In the genomic region with DNA sequence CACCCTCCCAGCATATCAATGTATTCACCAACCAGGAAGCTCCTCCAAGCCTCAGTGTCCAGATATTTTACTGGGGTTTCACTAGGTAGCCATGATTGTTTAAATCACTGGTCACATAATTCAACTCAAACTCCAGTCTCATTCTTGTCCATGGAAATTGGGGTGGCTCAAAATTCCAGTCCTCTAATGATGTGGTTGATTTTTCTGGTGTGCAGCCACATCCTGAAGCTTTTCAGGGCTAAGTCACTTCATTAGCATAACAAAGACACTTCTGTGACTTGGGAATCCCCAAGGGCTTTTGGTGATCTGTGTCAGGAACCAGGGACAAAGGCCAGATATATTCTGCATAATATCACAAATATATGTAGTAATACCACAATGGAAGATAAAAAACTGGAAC, we compare ENCODE assay signal across 36 cellular contexts.
A peak's percentile ranks its signal among the peaks of the same experiment; 100 is the strongest.
DNase-seq lines count a peak whose midpoint lies in the region; ATAC-seq, FAIRE-seq and TF ChIP-seq lines count a peak whose summit lies in the region.
"Had no signal": no experiment of that assay in that cellular context is flagged by ENCODE, and none has a peak within 500 bp of the region (broad histone marks: within the 10 kb centered on the region; RNA-seq: fewer than 3 reads in every experiment).

No MANE protein-coding gene starts in this region.

- TF ChIP-seq CTCF in GM12878 (IDR thresholded peaks at IDR 0.05 in 2 of 3, conservative IDR thresholded peaks at IDR 0.05 in 1 of 3; ENCODE audit: control insufficient read depth in 2 of 3, extremely low read depth in 1 of 3, insufficient read depth in 1 of 3, low read depth in 3 of 3, low read length in 3 of 3) (no peak), neural cell (IDR thresholded peaks at IDR 0.05; ENCODE audit: poor library complexity, severe bottlenecking) (no peak)

- H3K9ac ChIP-seq in GM12878 (ENCODE audit: control insufficient read depth, insufficient read depth, low read length): no peak overlapping the region
- H3K9ac ChIP-seq in neural cell (ENCODE audit: low read length): no peak overlapping the region

- TF ChIP-seq EP300 in GM12878 (IDR thresholded peaks at IDR 0.05; ENCODE audit: borderline replicate concordance in 1 of 2, control insufficient read depth in 1 of 2, low read depth in 2 of 2, low read length in 2 of 2) (no peak), neural cell (conservative IDR thresholded peaks at IDR 0.05; ENCODE audit: poor library complexity, severe bottlenecking) (no peak)

- no peak for ATAC-seq in GM12878
- ATAC-seq: heart left ventricle, psoas muscle, T-cell had no signal

- no peaks in the 10 kb centered on the region for H4K20me1 ChIP-seq in GM12878 (ENCODE audit: control insufficient read depth, insufficient read depth)
- no peaks in the 10 kb centered on the region for H4K20me1 ChIP-seq in neural cell (ENCODE audit: insufficient read depth)

- no peak overlapping the region for H2AFZ ChIP-seq in GM12878 (ENCODE audit: control insufficient read depth, low read depth, low read length)
- peak overlapping the region; percentile 16 for H2AFZ ChIP-seq in neural cell (ENCODE audit: low read depth, low read length)

- H3K4me2 ChIP-seq in GM12878 (ENCODE audit: control insufficient read depth, insufficient read depth) (no peak overlapping the region), neural cell (ENCODE audit: low read length) (no peak overlapping the region)

- H3K27ac ChIP-seq in GM12878 (ENCODE audit: control insufficient read depth, insufficient read depth) (no peak overlapping the region), neural cell (ENCODE audit: low read length) (no peak overlapping the region)
- H3K27ac ChIP-seq: 22Rv1, adrenal gland, cardiac muscle cell, coronary artery, heart left ventricle, neutrophil, psoas muscle, skin epidermis, stomach, tibial artery had no signal

- in situ Hi-C loops in GM12878 (cut with MboI): no loop called here

- H3K4me3 ChIP-seq in GM12878 (no peak overlapping the region), neural cell (ENCODE audit: low read length) (no peak overlapping the region)
- H3K4me3 ChIP-seq: adrenal gland, cardiac muscle cell, coronary artery, heart left ventricle, lung, psoas muscle, skin epidermis, stomach, tibial artery had no signal

- no peaks in the 10 kb centered on the region for H3K4me1 ChIP-seq in GM12878 (ENCODE audit: control insufficient read depth, insufficient read depth, low read length)
- H3K4me1 ChIP-seq: psoas muscle had no signal

- TF ChIP-seq RAD21 in GM12878 (IDR thresholded peaks at IDR 0.05; ENCODE audit: insufficient read depth, low read depth, low read length): no peak
- TF ChIP-seq RAD21 in neural cell (conservative IDR thresholded peaks at IDR 0.05): no peak

- FAIRE-seq in GM12878 (lab: Jason Lieb, UNC): no peak
- FAIRE-seq: GM19239 had no signal

- SMC1A ChIA-PET in GM12878 (lab: Charles Lee; ENCODE audit: uncharacterized antibody, unreplicated experiment): no interaction called here

- DNase-seq in DMS53 (lab: John Stamatoyannopoulos, UW): peak; percentile 50
- no peak for DNase-seq in DMS53 treated with DMSO at 0.1 percent for 48 hours (lab: John Stamatoyannopoulos, UW; ENCODE audit: unreplicated experiment)
- peak; percentile 78 for DNase-seq in M059J (ENCODE audit: low read depth)
- no peak for DNase-seq in GM12878 (ENCODE audit: low read depth, low spot score)
- no peak for DNase-seq in T1000 (lab: John Stamatoyannopoulos, UW)
- DNase-seq in cerebellum (ENCODE audit: low spot score): no peak
- no peak for DNase-seq in NCI-H1092 (lab: John Stamatoyannopoulos, UW)
- DNase-seq: activated CD4-positive, alpha-beta T cell treated with anti-CD3 and anti-CD28 coated beads, Interleukin-2, amount 50 U/mL, for 48 hours; activated naive CD4-positive, alpha-beta T cell treated with anti-CD3 and anti-CD28 coated beads for 36 hours; adrenal gland; DMS153; effector memory CD4-positive, alpha-beta T cell; erythroblast; GF-D8; H9; heart left ventricle; KBM-7; kidney glomerular epithelial cell; MM.1S; NCI-H1436; NCI-H2107; NK-92 treated with Interleukin-12 subunit alpha and Interleukin-12 subunit beta, amount 100 ng/mL, for 24 hours; psoas muscle; SHP77 treated with DMSO at 0.1 percent for 48 hours; stimulated activated CD4-positive, alpha-beta T cell treated with anti-CD3 and anti-CD28 coated beads, Interleukin-1b, Interleukin-23, amount 100 ng/mL, for 48 hours; stomach; T-cell; tibial artery had no signal

- no peaks in the 10 kb centered on the region for H3K9me2 ChIP-seq in neural cell (ENCODE audit: insufficient read depth, low read length)

- H3K79me2 ChIP-seq in GM12878 (ENCODE audit: control insufficient read depth, insufficient read depth, low read length) (no peaks in the 10 kb centered on the region), neural cell (replicated peaks; ENCODE audit: insufficient read depth, low read length) (no peaks in the 10 kb centered on the region)

- no peaks in the 10 kb centered on the region for H3F3A ChIP-seq in neural cell (ENCODE audit: insufficient read depth, low read length, poor library complexity, severe bottlenecking)

- no TSS peak for BruUV-seq in GM12878 (replicated peaks; lab: Mats Ljungman, UMichigan)

- intact Hi-C loops in GM12878 (cut with micrococcal nuclease; ENCODE audit: unreplicated experiment): no loop called here

- RAD21 ChIA-PET in GM12878 (lab: Charles Lee; ENCODE audit: unreplicated experiment): interaction anchor here (1.2 kb wide), 1 partner anchor 14 kb away, joined by 3 read pairs; no protein-coding TSS in a partner anchor

- POLR2A ChIA-PET in GM12878 (lab: Charles Lee): no interaction called here

- CTCF ChIA-PET in GM12878 (lab: Yijun Ruan, JAX): no interaction called here

- TF ChIP-seq POLR2A in GM12878 (IDR thresholded peaks at IDR 0.05; ENCODE audit: low read depth, low read length): no peak

- H3K36me3 ChIP-seq in GM12878 (ENCODE audit: control insufficient read depth in 2 of 2, insufficient read depth in 2 of 2, low read length in 1 of 2) (no peaks in the 10 kb centered on the region), neural cell (ENCODE audit: insufficient read depth, low read length) (no peaks in the 10 kb centered on the region)
- H3K36me3 ChIP-seq: adrenal gland, cardiac muscle cell, heart left ventricle, neutrophil, stomach, tibial artery had no signal

- H3K27me3 ChIP-seq in GM12878 (replicated peaks in 1 of 2; ENCODE audit: control insufficient read depth in 2 of 2, insufficient read depth in 2 of 2, low read length in 1 of 2) (no peaks in the 10 kb centered on the region), neural cell (ENCODE audit: insufficient read depth, low read depth, low read length) (no peaks in the 10 kb centered on the region)
- H3K27me3 ChIP-seq: adrenal gland, cardiac muscle cell, heart left ventricle, neutrophil, stomach, tibial artery had no signal

- no peaks in the 10 kb centered on the region for H3K9me3 ChIP-seq in GM12878 (replicated peaks; ENCODE audit: control insufficient read depth, insufficient read depth, low read length)
- no peaks in the 10 kb centered on the region for H3K9me3 ChIP-seq in neural cell (ENCODE audit: low read length)
- H3K9me3 ChIP-seq: adrenal gland, heart left ventricle, neutrophil, psoas muscle, stomach, tibial artery had no signal

TF ChIP-seq in GM12878, 131 proteins besides CTCF, POLR2A, EP300 and RAD21 (continues in another document):
- TF ChIP-seq GABPA (IDR thresholded peaks at IDR 0.05; ENCODE audit: low read depth) (no peak), YBX1 (IDR thresholded peaks at IDR 0.05) (no peak), TCF12 (IDR thresholded peaks at IDR 0.05; ENCODE audit: low read depth, low read length) (no peak), ZNF217 (IDR thresholded peaks at IDR 0.05) (no peak), NFXL1 (IDR thresholded peaks at IDR 0.05; ENCODE audit: borderline replicate concordance) (no peak), MTA2 (IDR thresholded peaks at IDR 0.05; ENCODE audit: low read depth) (peak; percentile 35; the same call in 1 of the 2 replicates)
- TF ChIP-seq, protein P1, sequence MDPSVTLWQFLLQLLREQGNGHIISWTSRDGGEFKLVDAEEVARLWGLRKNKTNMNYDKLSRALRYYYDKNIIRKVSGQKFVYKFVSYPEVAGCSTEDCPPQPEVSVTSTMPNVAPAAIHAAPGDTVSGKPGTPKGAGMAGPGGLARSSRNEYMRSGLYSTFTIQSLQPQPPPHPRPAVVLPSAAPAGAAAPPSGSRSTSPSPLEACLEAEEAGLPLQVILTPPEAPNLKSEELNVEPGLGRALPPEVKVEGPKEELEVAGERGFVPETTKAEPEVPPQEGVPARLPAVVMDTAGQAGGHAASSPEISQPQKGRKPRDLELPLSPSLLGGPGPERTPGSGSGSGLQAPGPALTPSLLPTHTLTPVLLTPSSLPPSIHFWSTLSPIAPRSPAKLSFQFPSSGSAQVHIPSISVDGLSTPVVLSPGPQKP (IDR thresholded peaks at IDR 0.05; ENCODE audit: low read depth, low read length): no peak

TF ChIP-seq in neural cell, 6 proteins besides CTCF, POLR2A, EP300 and RAD21 (continues in another document):
- TF ChIP-seq TAF1 (IDR thresholded peaks at IDR 0.05; ENCODE audit: low read depth): no peak
- TF ChIP-seq MXI1 (conservative IDR thresholded peaks at IDR 0.05; ENCODE audit: poor library complexity, severe bottlenecking): no peak
- TF ChIP-seq EZH2 (IDR thresholded peaks at IDR 0.05; ENCODE audit: borderline replicate concordance, insufficient read depth, low read length, poor library complexity, severe bottlenecking): no peak
- TF ChIP-seq, protein P2, sequence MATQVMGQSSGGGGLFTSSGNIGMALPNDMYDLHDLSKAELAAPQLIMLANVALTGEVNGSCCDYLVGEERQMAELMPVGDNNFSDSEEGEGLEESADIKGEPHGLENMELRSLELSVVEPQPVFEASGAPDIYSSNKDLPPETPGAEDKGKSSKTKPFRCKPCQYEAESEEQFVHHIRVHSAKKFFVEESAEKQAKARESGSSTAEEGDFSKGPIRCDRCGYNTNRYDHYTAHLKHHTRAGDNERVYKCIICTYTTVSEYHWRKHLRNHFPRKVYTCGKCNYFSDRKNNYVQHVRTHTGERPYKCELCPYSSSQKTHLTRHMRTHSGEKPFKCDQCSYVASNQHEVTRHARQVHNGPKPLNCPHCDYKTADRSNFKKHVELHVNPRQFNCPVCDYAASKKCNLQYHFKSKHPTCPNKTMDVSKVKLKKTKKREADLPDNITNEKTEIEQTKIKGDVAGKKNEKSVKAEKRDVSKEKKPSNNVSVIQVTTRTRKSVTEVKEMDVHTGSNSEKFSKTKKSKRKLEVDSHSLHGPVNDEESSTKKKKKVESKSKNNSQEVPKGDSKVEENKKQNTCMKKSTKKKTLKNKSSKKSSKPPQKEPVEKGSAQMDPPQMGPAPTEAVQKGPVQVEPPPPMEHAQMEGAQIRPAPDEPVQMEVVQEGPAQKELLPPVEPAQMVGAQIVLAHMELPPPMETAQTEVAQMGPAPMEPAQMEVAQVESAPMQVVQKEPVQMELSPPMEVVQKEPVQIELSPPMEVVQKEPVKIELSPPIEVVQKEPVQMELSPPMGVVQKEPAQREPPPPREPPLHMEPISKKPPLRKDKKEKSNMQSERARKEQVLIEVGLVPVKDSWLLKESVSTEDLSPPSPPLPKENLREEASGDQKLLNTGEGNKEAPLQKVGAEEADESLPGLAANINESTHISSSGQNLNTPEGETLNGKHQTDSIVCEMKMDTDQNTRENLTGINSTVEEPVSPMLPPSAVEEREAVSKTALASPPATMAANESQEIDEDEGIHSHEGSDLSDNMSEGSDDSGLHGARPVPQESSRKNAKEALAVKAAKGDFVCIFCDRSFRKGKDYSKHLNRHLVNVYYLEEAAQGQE (IDR thresholded peaks at IDR 0.05; ENCODE audit: borderline replicate concordance): no peak

Comparison
In these comparisons a context has a peak if more than half of its experiments do, and no peak if none do; other contexts are left out.
1. DNase-seq: peak in DMS53 (single experiment) and M059J (single experiment); none in DMS53 treated with DMSO at 0.1 percent for 48 hours (single experiment), GM12878 (single experiment), T1000 (single experiment), cerebellum (single experiment) and NCI-H1092 (single experiment).